In the genomic region with DNA sequence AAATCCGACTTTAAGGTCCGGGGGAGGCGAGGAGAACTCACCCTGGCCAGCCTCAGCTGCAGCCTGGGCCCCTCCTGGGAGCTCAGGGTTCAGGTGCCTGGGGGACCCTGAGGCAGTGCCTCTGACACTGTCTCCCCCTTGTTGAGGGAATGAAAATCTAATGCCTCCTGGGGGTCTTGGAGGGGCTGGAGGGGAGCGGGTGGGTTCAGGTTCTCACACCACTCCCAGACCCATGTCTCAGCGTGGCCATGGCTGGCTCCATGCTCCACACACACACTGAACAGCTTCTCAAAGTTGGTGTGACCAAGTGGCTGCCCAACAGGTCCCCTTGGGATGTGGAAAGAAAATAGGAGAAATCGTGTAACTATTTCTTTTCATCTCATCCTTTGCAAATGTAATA, we compare ENCODE assay signal across 16 cellular contexts. TPM values are rescaled to one million over a fixed set of nuclear protein-coding genes. Genes with fewer than 3 reads are reported as not detected.
A peak's percentile ranks its signal among the peaks of the same experiment; 100 is the strongest.
DNase-seq lines count a peak whose midpoint lies in the region; ATAC-seq, FAIRE-seq and TF ChIP-seq lines count a peak whose summit lies in the region.
"Had no signal": no experiment of that assay in that cellular context is flagged by ENCODE, and none has a peak within 500 bp of the region (broad histone marks: within the 10 kb centered on the region; RNA-seq: fewer than 3 reads in every experiment).

No MANE protein-coding gene starts in this region.

- H3K9me3 ChIP-seq in breast epithelium (no peaks in the 10 kb centered on the region), endodermal cell (ENCODE audit: control insufficient read depth, low read length) (no peaks in the 10 kb centered on the region)
- H3K9me3 ChIP-seq: A549, testis had no signal

- WGBS in endodermal cell (ENCODE audit: insufficient coverage in 1 of 2, insufficient read length in 1 of 2), 2 experiments = 90 to 95% methylated on average over 5 to 6 of the region's 6 CpGs
- 84% methylated on average over 6 of the region's 6 CpGs for WGBS in urinary bladder

- H3K4me1 ChIP-seq in breast epithelium = peaks cover 0 to 8% of the 10 kb centered on the region in 2 donors
- peaks cover 23% of the 10 kb centered on the region for H3K4me1 ChIP-seq in endodermal cell (ENCODE audit: control insufficient read depth, insufficient read depth, low read length)
- no peaks in the 10 kb centered on the region for H3K4me1 ChIP-seq in urinary bladder (ENCODE audit: insufficient read depth)

- H3K27ac Mint-ChIP-seq in MCF 10A (ENCODE audit: low read depth, unreplicated experiment) (no peak overlapping the region), endodermal cell (no peak overlapping the region), nephron (peak overlapping the region; percentile 27 to 68 (median 53))

- no peaks in the 10 kb centered on the region for H3K4me1 Mint-ChIP-seq in MCF 10A (ENCODE audit: insufficient read depth, unreplicated experiment)
- peaks cover 19% of the 10 kb centered on the region for H3K4me1 Mint-ChIP-seq in endodermal cell
- peaks cover 72% of the 10 kb centered on the region for H3K4me1 Mint-ChIP-seq in nephron

- POLR2A ChIA-PET in MCF 10A (lab: Yijun Ruan, JAX) = interaction anchor here (0.6 to 1.0 kb wide), 2 partner anchors 10 to 13 kb away, joined by 3 to 4 read pairs; no protein-coding TSS in a partner anchor

- no peaks in the 10 kb centered on the region for H3K36me3 ChIP-seq in breast epithelium
- no peaks in the 10 kb centered on the region for H3K36me3 ChIP-seq in endodermal cell (ENCODE audit: control insufficient read depth, insufficient read depth, low read length)
- H3K36me3 ChIP-seq in urinary bladder (ENCODE audit: insufficient read depth) = no peaks in the 10 kb centered on the region

- H3K9ac ChIP-seq in endodermal cell (ENCODE audit: extremely low read depth, low read length, poor library complexity, severe bottlenecking) = no peak overlapping the region

- DNase-seq in breast epithelium (ENCODE audit: low spot score in 2 of 2) = no peak
- no peak for DNase-seq in MCF 10A (ENCODE audit: unreplicated experiment)
- no peak for DNase-seq in endodermal cell
- DNase-seq in NCI-H2171 (lab: John Stamatoyannopoulos, UW) = no peak
- DNase-seq in GM12891 (ENCODE audit: insufficient read length, low spot score) = no peak
- DNase-seq: activated CD8-positive, alpha-beta memory T cell treated with anti-CD3 and anti-CD28 coated beads, Interleukin-2, amount 50 U/mL, for 48 hours; effector CD4-positive, alpha-beta T cell; NCI-H1105; NCI-H524 treated with DMSO at 0.1 percent for 48 hours; testis had no signal

- H3K4me3 Mint-ChIP-seq in MCF 10A (ENCODE audit: unreplicated experiment) (no peak overlapping the region), endodermal cell (peak overlapping the region; percentile 51), nephron (peak overlapping the region; percentile 71 to 86 (median 82))

- H3K4me3 ChIP-seq in breast epithelium (peak overlapping the region; percentile 48 to 86 (median 56)), endodermal cell (ENCODE audit: low read length) (no peak overlapping the region), urinary bladder (ENCODE audit: low read depth, low read length) (no peak overlapping the region)
- H3K4me3 ChIP-seq: A549 had no signal

- CTCF ChIA-PET in MCF 10A (lab: Yijun Ruan, JAX) = no interaction called here

- H3K9me3 Mint-ChIP-seq in MCF 10A (ENCODE audit: unreplicated experiment) = no peaks in the 10 kb centered on the region
- H3K9me3 Mint-ChIP-seq in endodermal cell = no peaks in the 10 kb centered on the region
- H3K9me3 Mint-ChIP-seq in nephron = no peaks in the 10 kb centered on the region

- BruUV-seq in MCF 10A (replicated peaks; lab: Mats Ljungman, UMichigan) = no TSS peak

- TF ChIP-seq CTCF in breast epithelium (IDR thresholded peaks at IDR 0.05) (no peak), MCF 10A (IDR thresholded peaks at IDR 0.05; ENCODE audit: unreplicated experiment) (no peak), endodermal cell (conservative IDR thresholded peaks at IDR 0.05) (no peak), nephron (IDR thresholded peaks at IDR 0.05; ENCODE audit: unreplicated experiment in 3 of 3) (no peak)

- TF ChIP-seq POLR2A in breast epithelium (IDR thresholded peaks at IDR 0.05) (no peak), GM12891 (IDR thresholded peaks at IDR 0.05; ENCODE audit: low read depth, low read length) (no peak)

- intact Hi-C loops in breast epithelium (cut with DNase I; ENCODE audit: low total_unique reads) = loop anchor here (10.0 kb wide), 1 partner anchor 156 kb away; no protein-coding TSS in a partner anchor
- intact Hi-C loops in MCF 10A (cut with micrococcal nuclease) = no loop called here

- no peak for ATAC-seq in HG02852 (IDR thresholded peaks at IDR 0.05; ENCODE audit: unreplicated experiment)

- H3K27me3 ChIP-seq in breast epithelium = peaks cover 0 to 7% of the 10 kb centered on the region in 2 donors
- H3K27me3 ChIP-seq in endodermal cell (ENCODE audit: control insufficient read depth, insufficient read depth, low read length, poor library complexity, severe bottlenecking) = peaks cover 42% of the 10 kb centered on the region
- H3K27me3 ChIP-seq: testis had no signal

- FAIRE-seq in GM12891 (lab: Jason Lieb, UNC) = no peak
- FAIRE-seq: A549, H54 had no signal

- H3K27ac ChIP-seq in breast epithelium (peak overlapping the region; percentile 68 to 92), endodermal cell (ENCODE audit: low read depth, low read length) (no peak overlapping the region), urinary bladder (ENCODE audit: low read depth) (peak overlapping the region; percentile 90)

- H3K36me3 Mint-ChIP-seq in MCF 10A (ENCODE audit: insufficient read depth, unreplicated experiment) (no peaks in the 10 kb centered on the region), endodermal cell (ENCODE audit: low read depth) (no peaks in the 10 kb centered on the region), nephron (ENCODE audit: low read depth) (no peaks in the 10 kb centered on the region)

- H3K27me3 Mint-ChIP-seq in MCF 10A (ENCODE audit: insufficient read depth, unreplicated experiment) (peaks cover 3% of the 10 kb centered on the region), endodermal cell (ENCODE audit: insufficient read depth) (peaks cover 39% of the 10 kb centered on the region), nephron (ENCODE audit: low read depth) (peaks cover 43% of the 10 kb centered on the region)

TF ChIP-seq in GM12891, 5 proteins besides CTCF, POLR2A, EP300 and RAD21:
- TF ChIP-seq SPI1 (IDR thresholded peaks at IDR 0.05; ENCODE audit: low read depth, low read length) = no peak
- no peak for TF ChIP-seq POU2F2 (IDR thresholded peaks at IDR 0.05; ENCODE audit: low read depth, low read length)
- no peak for TF ChIP-seq PAX5 (IDR thresholded peaks at IDR 0.05; ENCODE audit: insufficient read depth, low read length, severe bottlenecking)
- no peak for TF ChIP-seq POLR2AphosphoS5 (IDR thresholded peaks at IDR 0.05; ENCODE audit: low read depth, low read length)
- no peak for TF ChIP-seq TAF1 (IDR thresholded peaks at IDR 0.05; ENCODE audit: low read depth, low read length)

RNA-seq across cellular contexts. Expression of a gene that starts 0.9 kb away (rescaled TPM):
- total RNA-seq in breast epithelium = 1 to 10 TPM; 1.5 to 7.2 (median 4.9) TPM
- not detected in 2 replicates for total RNA-seq in MCF 10A (2022)
- total RNA-seq in endodermal cell = 1 to 10 TPM; 3.2 to 4.8 TPM
- 0.50 TPM for polyA plus RNA-seq in endodermal cell (2013, experiment 1 of 2)
- polyA plus RNA-seq in endodermal cell (2013, experiment 2 of 2) = 2.2 TPM
- 7.1 TPM for total RNA-seq in urinary bladder
- polyA plus RNA-seq in urinary bladder = 10.6 TPM
- polyA plus RNA-seq in GM12891 (2012; ENCODE audit: low read depth, missing spikeins) = 0.23 TPM
- polyA plus RNA-seq: A549, aorta had no signal

RNA-seq across cellular contexts. Expression of a gene that starts 1.4 kb away (rescaled TPM):
- 10 to 100 TPM in 2 of 3 donors, 1 to 10 TPM in 1; 5.9 to 37.4 (median 27.2) TPM for total RNA-seq in breast epithelium
- total RNA-seq in MCF 10A (2022) = not detected in 2 replicates
- total RNA-seq in endodermal cell = 1 to 10 TPM; 2.0 to 3.4 TPM
- 3.3 TPM for polyA plus RNA-seq in endodermal cell (2013, experiment 1 of 2)
- polyA plus RNA-seq in endodermal cell (2013, experiment 2 of 2) = 2.3 TPM
- total RNA-seq in urinary bladder = 14.4 TPM
- polyA plus RNA-seq in urinary bladder = 68.7 TPM
- polyA plus RNA-seq in GM12891 (2012; ENCODE audit: low read depth, missing spikeins) = not detected

RNA-seq across cellular contexts. Expression of a gene that starts 37.7 kb away (rescaled TPM):
- total RNA-seq in breast epithelium (10 to 100 TPM; 13.4 to 35.5 (median 26.8) TPM), MCF 10A (2022) (17.5 and 33.4 TPM in 2 replicates), endodermal cell (10 to 100 TPM; 28.5 to 31.1 TPM), urinary bladder (4.2 TPM)
- polyA plus RNA-seq in endodermal cell (2013, experiment 1 of 2) = 6.1 TPM
- polyA plus RNA-seq in endodermal cell (2013, experiment 2 of 2) = 6.0 TPM
- polyA plus RNA-seq in urinary bladder = 17.2 TPM
- polyA plus RNA-seq in GM12891 (2012; ENCODE audit: low read depth, missing spikeins) = 11.8 TPM

RNA-seq across cellular contexts. Expression of a gene that starts 46.7 kb away (rescaled TPM):
- total RNA-seq in breast epithelium (10 to 100 TPM; 10.5 to 39.8 (median 12.0) TPM), MCF 10A (2022) (5.0 and 7.7 TPM in 2 replicates), endodermal cell (10 to 100 TPM; 15.1 to 26.9 TPM), urinary bladder (10.3 TPM)
- 3.5 TPM for polyA plus RNA-seq in endodermal cell (2013, experiment 1 of 2)
- polyA plus RNA-seq in endodermal cell (2013, experiment 2 of 2) = 3.6 TPM
- polyA plus RNA-seq in urinary bladder = 7.6 TPM
- 0.13 TPM for polyA plus RNA-seq in GM12891 (2012; ENCODE audit: low read depth, missing spikeins)

Comparison
In these comparisons a context has a peak if more than half of its experiments do, and no peak if none do; other contexts are left out.
1. H3K4me3 ChIP-seq: peak in breast epithelium (3 of 3); none in endodermal cell (single experiment) and urinary bladder (single experiment).
2. H3K27ac Mint-ChIP-seq: peak in nephron (3 of 3); none in MCF 10A (single experiment) and endodermal cell (single experiment).